Comparison of ENCODE assay signal across 9 cellular contexts in the genomic region with DNA sequence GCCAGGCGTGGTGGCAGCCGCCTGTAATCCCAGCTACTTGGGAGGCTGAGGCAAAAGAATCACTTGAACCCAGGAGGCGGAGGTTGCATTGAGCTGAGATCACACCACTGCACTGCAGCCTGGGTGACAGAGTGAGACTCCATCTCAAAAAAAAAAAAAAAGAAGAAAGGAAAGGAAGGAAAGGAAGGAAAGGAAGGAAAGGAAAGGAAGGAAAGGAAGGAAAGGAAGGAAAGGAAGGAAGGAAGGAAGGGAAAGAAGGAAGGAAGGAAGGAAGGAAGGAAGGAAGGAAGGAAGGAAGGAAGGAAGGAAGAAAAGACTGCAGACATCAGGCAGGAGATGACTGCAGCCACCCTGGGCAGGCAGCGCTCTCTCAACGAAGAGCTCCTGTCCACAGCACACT. TPM values are rescaled to one million over a fixed set of nuclear protein-coding genes. Genes with fewer than 3 reads are reported as not detected.
"Had no signal": no experiment of that assay in that cellular context is flagged by ENCODE, and none has a peak within 500 bp of the region (broad histone marks: within the 10 kb centered on the region; RNA-seq: fewer than 3 reads in every experiment).

No MANE protein-coding gene starts in this region.

RNA-seq across cellular contexts. Expression of gene CERS1, which starts 6.6 kb away (rescaled TPM):
- total RNA-seq: activated B cell treated with CpG ODN at 0.5 μM for 24 hours; activated CD4-positive, alpha-beta memory T cell treated with anti-CD3 and anti-CD28 coated beads for 36 hours; activated CD4-positive, alpha-beta memory T cell treated with anti-CD3 and anti-CD28 coated beads, Interleukin-2, amount 10 ng/mL, durations not matched to agents 7 days and 5 days; activated CD4-positive, alpha-beta T cell treated with anti-CD3 and anti-CD28 coated beads, Interleukin-2, amount 10 ng/mL, durations not matched to agents 7 days and 5 days; activated CD8-positive, alpha-beta memory T cell treated with anti-CD3 and anti-CD28 coated beads, Interleukin-2, amount 10 ng/mL, durations not matched to agents 7 days and 5 days; activated CD8-positive, alpha-beta T cell treated with anti-CD3 and anti-CD28 coated beads, Interleukin-2, amount 10 ng/mL, durations not matched to agents 7 days and 5 days; T-helper 1 cell treated with Interleukin-12 subunit alpha and Interleukin-12 subunit beta and Interleukin-4 antibody, amounts not matched to agents 30 ng/mL and 1 ng/mL, for 36 hours; T-helper 17 cell; T-helper 2 cell treated with Interferon-gamma antibody and Interleukin-4, amounts not matched to agents 100 ng/mL and 5 ng/mL, for 36 hours had no signal

RNA-seq across cellular contexts. Expression of gene HOMER3, which starts 38.5 kb away (rescaled TPM):
- total RNA-seq: activated CD4-positive, alpha-beta memory T cell treated with anti-CD3 and anti-CD28 coated beads, Interleukin-2, amount 10 ng/mL, durations not matched to agents 7 days and 5 days; activated CD4-positive, alpha-beta T cell treated with anti-CD3 and anti-CD28 coated beads, Interleukin-2, amount 10 ng/mL, durations not matched to agents 7 days and 5 days; activated CD8-positive, alpha-beta T cell treated with anti-CD3 and anti-CD28 coated beads, Interleukin-2, amount 10 ng/mL, durations not matched to agents 7 days and 5 days; T-helper 2 cell treated with Interferon-gamma antibody and Interleukin-4, amounts not matched to agents 100 ng/mL and 5 ng/mL, for 36 hours had no signal
